Comparison of ENCODE assay signal across 1 cellular context in the genomic region with DNA sequence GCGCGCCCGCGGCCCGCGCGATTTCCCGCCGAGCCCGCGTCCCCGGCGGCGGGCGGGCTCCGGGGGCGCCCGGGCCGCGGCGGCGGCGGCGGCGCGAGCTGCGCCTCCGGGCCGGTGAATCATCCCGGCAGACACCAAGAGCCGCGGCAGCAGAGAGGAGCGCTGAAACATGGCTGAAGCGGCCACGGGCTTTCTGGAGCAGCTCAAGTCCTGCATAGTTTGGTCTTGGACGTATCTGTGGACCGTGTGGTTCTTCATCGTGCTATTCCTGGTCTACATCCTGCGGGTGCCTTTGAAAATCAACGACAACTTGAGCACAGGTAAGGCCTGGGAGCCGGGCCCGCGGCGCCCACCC.
TF ChIP-seq lines count a peak whose summit lies in the region.

A gene with protein sequence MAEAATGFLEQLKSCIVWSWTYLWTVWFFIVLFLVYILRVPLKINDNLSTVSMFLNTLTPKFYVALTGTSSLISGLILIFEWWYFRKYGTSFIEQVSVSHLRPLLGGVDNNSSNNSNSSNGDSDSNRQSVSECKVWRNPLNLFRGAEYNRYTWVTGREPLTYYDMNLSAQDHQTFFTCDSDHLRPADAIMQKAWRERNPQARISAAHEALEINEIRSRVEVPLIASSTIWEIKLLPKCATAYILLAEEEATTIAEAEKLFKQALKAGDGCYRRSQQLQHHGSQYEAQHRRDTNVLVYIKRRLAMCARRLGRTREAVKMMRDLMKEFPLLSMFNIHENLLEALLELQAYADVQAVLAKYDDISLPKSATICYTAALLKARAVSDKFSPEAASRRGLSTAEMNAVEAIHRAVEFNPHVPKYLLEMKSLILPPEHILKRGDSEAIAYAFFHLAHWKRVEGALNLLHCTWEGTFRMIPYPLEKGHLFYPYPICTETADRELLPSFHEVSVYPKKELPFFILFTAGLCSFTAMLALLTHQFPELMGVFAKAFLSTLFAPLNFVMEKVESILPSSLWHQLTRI (plus strand): TSS at position 130 of the 355 bp plus-strand sequence. CDS start 40 bp downstream, at position 170.

TF ChIP-seq in HepG2, 621 proteins besides CTCF, POLR2A, EP300 and RAD21 (continued from another document and continues in another):
- TF ChIP-seq, protein P1, sequence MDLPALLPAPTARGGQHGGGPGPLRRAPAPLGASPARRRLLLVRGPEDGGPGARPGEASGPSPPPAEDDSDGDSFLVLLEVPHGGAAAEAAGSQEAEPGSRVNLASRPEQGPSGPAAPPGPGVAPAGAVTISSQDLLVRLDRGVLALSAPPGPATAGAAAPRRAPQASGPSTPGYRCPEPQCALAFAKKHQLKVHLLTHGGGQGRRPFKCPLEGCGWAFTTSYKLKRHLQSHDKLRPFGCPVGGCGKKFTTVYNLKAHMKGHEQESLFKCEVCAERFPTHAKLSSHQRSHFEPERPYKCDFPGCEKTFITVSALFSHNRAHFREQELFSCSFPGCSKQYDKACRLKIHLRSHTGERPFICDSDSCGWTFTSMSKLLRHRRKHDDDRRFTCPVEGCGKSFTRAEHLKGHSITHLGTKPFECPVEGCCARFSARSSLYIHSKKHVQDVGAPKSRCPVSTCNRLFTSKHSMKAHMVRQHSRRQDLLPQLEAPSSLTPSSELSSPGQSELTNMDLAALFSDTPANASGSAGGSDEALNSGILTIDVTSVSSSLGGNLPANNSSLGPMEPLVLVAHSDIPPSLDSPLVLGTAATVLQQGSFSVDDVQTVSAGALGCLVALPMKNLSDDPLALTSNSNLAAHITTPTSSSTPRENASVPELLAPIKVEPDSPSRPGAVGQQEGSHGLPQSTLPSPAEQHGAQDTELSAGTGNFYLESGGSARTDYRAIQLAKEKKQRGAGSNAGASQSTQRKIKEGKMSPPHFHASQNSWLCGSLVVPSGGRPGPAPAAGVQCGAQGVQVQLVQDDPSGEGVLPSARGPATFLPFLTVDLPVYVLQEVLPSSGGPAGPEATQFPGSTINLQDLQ (CRISPR knock-in tag; IDR thresholded peaks at IDR 0.05), result 0 out of 2 replicates have a peak, but pooled peaks have one; percentile 10
- no peak for TF ChIP-seq ZNF350 (CRISPR knock-in tag; IDR thresholded peaks at IDR 0.05; ENCODE audit: borderline replicate concordance, low read depth)
- no peak for TF ChIP-seq ZNF780A (CRISPR knock-in tag; IDR thresholded peaks at IDR 0.05)
- no peak for TF ChIP-seq DNMT3B (CRISPR knock-in tag; conservative IDR thresholded peaks at IDR 0.05)
- TF ChIP-seq, protein P2, sequence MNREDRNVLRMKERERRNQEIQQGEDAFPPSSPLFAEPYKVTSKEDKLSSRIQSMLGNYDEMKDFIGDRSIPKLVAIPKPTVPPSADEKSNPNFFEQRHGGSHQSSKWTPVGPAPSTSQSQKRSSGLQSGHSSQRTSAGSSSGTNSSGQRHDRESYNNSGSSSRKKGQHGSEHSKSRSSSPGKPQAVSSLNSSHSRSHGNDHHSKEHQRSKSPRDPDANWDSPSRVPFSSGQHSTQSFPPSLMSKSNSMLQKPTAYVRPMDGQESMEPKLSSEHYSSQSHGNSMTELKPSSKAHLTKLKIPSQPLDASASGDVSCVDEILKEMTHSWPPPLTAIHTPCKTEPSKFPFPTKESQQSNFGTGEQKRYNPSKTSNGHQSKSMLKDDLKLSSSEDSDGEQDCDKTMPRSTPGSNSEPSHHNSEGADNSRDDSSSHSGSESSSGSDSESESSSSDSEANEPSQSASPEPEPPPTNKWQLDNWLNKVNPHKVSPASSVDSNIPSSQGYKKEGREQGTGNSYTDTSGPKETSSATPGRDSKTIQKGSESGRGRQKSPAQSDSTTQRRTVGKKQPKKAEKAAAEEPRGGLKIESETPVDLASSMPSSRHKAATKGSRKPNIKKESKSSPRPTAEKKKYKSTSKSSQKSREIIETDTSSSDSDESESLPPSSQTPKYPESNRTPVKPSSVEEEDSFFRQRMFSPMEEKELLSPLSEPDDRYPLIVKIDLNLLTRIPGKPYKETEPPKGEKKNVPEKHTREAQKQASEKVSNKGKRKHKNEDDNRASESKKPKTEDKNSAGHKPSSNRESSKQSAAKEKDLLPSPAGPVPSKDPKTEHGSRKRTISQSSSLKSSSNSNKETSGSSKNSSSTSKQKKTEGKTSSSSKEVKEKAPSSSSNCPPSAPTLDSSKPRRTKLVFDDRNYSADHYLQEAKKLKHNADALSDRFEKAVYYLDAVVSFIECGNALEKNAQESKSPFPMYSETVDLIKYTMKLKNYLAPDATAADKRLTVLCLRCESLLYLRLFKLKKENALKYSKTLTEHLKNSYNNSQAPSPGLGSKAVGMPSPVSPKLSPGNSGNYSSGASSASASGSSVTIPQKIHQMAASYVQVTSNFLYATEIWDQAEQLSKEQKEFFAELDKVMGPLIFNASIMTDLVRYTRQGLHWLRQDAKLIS (CRISPR knock-in tag; IDR thresholded peaks at IDR 0.05), result no peak
- TF ChIP-seq, protein P3, sequence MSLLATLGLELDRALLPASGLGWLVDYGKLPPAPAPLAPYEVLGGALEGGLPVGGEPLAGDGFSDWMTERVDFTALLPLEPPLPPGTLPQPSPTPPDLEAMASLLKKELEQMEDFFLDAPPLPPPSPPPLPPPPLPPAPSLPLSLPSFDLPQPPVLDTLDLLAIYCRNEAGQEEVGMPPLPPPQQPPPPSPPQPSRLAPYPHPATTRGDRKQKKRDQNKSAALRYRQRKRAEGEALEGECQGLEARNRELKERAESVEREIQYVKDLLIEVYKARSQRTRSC (CRISPR knock-in tag; IDR thresholded peaks at IDR 0.05; ENCODE audit: low read depth), result no peak
- 0 out of 2 replicates have a peak, but pooled peaks have one; percentile 17 for TF ChIP-seq CENPT (CRISPR knock-in tag; IDR thresholded peaks at IDR 0.05; ENCODE audit: low read depth)
- TF ChIP-seq, protein P4, sequence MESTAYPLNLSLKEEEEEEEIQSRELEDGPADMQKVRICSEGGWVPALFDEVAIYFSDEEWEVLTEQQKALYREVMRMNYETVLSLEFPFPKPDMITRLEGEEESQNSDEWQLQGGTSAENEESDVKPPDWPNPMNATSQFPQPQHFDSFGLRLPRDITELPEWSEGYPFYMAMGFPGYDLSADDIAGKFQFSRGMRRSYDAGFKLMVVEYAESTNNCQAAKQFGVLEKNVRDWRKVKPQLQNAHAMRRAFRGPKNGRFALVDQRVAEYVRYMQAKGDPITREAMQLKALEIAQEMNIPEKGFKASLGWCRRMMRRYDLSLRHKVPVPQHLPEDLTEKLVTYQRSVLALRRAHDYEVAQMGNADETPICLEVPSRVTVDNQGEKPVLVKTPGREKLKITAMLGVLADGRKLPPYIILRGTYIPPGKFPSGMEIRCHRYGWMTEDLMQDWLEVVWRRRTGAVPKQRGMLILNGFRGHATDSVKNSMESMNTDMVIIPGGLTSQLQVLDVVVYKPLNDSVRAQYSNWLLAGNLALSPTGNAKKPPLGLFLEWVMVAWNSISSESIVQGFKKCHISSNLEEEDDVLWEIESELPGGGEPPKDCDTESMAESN (CRISPR knock-in tag; conservative IDR thresholded peaks at IDR 0.05), result no peak
- no peak for TF ChIP-seq MLLT10 (CRISPR knock-in tag; IDR thresholded peaks at IDR 0.05)
- TF ChIP-seq GZF1 (CRISPR knock-in tag; IDR thresholded peaks at IDR 0.05), result 0 out of 2 replicates have a peak, but pooled peaks have one; percentile 9
- TF ChIP-seq ZNF772 (CRISPR knock-in tag; IDR thresholded peaks at IDR 0.05), result peak; percentile 38; the same call in 1 of the 2 replicates
- no peak for TF ChIP-seq ZNF761 (CRISPR knock-in tag; conservative IDR thresholded peaks at IDR 0.05)
- peak; percentile 63; the same call in 1 of the 2 replicates for TF ChIP-seq ZFX (CRISPR knock-in tag; IDR thresholded peaks at IDR 0.05; ENCODE audit: low read depth)
- TF ChIP-seq MEIS2 (CRISPR knock-in tag; IDR thresholded peaks at IDR 0.05), result peak; percentile 21
- TF ChIP-seq ZFY (CRISPR knock-in tag; IDR thresholded peaks at IDR 0.05), result peak; percentile 79
- TF ChIP-seq NFKB2 (CRISPR knock-in tag; IDR thresholded peaks at IDR 0.05; ENCODE audit: borderline replicate concordance), result 0 out of 2 replicates have a peak, but pooled peaks have one; percentile 0
- TF ChIP-seq, protein P5, sequence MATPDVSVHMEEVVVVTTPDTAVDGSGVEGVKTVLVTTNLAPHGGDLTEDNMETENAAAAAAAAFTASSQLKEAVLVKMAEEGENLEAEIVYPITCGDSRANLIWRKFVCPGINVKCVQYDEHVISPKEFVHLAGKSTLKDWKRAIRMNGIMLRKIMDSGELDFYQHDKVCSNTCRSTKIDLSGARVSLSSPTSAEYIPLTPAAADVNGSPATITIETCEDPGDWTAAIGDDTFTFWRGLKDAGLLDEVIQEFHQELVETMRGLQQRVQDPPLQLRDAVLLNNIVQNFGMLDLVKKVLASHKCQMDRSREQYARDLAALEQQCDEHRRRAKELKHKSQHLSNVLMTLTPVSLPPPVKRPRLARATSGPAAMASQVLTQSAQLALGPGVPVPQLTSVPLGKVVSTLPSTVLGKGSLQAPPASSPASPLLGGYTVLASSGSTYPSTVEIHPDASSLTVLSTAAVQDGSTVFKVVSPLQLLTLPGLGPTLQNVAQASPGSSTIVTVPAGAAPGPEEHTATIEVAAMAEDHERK (CRISPR knock-in tag; IDR thresholded peaks at IDR 0.05; ENCODE audit: low read depth), result no peak
- TF ChIP-seq MYC (CRISPR knock-in tag; IDR thresholded peaks at IDR 0.05; ENCODE audit: borderline replicate concordance), result peak; percentile 41; the same call in 1 of the 2 replicates
- TF ChIP-seq ZNF382 (CRISPR knock-in tag; IDR thresholded peaks at IDR 0.05; ENCODE audit: borderline replicate concordance), result no peak
- TF ChIP-seq, protein P6, sequence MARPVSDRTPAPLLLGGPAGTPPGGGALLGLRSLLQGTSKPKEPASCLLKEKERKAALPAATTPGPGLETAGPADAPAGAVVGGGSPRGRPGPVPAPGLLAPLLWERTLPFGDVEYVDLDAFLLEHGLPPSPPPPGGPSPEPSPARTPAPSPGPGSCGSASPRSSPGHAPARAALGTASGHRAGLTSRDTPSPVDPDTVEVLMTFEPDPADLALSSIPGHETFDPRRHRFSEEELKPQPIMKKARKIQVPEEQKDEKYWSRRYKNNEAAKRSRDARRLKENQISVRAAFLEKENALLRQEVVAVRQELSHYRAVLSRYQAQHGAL (CRISPR knock-in tag; IDR thresholded peaks at IDR 0.05; ENCODE audit: not compliant biosample characterization), result no peak
- TF ChIP-seq, protein P7, sequence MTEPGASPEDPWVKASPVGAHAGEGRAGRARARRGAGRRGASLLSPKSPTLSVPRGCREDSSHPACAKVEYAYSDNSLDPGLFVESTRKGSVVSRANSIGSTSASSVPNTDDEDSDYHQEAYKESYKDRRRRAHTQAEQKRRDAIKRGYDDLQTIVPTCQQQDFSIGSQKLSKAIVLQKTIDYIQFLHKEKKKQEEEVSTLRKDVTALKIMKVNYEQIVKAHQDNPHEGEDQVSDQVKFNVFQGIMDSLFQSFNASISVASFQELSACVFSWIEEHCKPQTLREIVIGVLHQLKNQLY (CRISPR knock-in tag; IDR thresholded peaks at IDR 0.05), result no peak
- 0 out of 2 replicates have a peak, but pooled peaks have one; percentile 5 for TF ChIP-seq ELF3 (CRISPR knock-in tag; IDR thresholded peaks at IDR 0.05)
- TF ChIP-seq, protein P8, sequence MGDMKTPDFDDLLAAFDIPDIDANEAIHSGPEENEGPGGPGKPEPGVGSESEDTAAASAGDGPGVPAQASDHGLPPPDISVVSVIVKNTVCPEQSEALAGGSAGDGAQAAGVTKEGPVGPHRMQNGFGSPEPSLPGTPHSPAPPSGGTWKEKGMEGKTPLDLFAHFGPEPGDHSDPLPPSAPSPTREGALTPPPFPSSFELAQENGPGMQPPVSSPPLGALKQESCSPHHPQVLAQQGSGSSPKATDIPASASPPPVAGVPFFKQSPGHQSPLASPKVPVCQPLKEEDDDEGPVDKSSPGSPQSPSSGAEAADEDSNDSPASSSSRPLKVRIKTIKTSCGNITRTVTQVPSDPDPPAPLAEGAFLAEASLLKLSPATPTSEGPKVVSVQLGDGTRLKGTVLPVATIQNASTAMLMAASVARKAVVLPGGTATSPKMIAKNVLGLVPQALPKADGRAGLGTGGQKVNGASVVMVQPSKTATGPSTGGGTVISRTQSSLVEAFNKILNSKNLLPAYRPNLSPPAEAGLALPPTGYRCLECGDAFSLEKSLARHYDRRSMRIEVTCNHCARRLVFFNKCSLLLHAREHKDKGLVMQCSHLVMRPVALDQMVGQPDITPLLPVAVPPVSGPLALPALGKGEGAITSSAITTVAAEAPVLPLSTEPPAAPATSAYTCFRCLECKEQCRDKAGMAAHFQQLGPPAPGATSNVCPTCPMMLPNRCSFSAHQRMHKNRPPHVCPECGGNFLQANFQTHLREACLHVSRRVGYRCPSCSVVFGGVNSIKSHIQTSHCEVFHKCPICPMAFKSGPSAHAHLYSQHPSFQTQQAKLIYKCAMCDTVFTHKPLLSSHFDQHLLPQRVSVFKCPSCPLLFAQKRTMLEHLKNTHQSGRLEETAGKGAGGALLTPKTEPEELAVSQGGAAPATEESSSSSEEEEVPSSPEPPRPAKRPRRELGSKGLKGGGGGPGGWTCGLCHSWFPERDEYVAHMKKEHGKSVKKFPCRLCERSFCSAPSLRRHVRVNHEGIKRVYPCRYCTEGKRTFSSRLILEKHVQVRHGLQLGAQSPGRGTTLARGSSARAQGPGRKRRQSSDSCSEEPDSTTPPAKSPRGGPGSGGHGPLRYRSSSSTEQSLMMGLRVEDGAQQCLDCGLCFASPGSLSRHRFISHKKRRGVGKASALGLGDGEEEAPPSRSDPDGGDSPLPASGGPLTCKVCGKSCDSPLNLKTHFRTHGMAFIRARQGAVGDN (CRISPR knock-in tag; IDR thresholded peaks at IDR 0.05), result peak; percentile 45; the same call in 1 of the 2 replicates
- peak; percentile 35; the same call in 1 of the 2 replicates for TF ChIP-seq GATA4 (IDR thresholded peaks at IDR 0.05; ENCODE audit: borderline replicate concordance, low read depth)
- TF ChIP-seq EEA1 (CRISPR knock-in tag; IDR thresholded peaks at IDR 0.05; ENCODE audit: borderline replicate concordance), result no peak
- TF ChIP-seq RORA (CRISPR knock-in tag; IDR thresholded peaks at IDR 0.05), result no peak
- 0 out of 2 replicates have a peak, but pooled peaks have one; percentile 7 for TF ChIP-seq PITX1 (CRISPR knock-in tag; IDR thresholded peaks at IDR 0.05)
- peak; percentile 66 for TF ChIP-seq ASH2L (IDR thresholded peaks at IDR 0.05; ENCODE audit: insufficient read length, low read depth, low read length)
- TF ChIP-seq, protein P9, sequence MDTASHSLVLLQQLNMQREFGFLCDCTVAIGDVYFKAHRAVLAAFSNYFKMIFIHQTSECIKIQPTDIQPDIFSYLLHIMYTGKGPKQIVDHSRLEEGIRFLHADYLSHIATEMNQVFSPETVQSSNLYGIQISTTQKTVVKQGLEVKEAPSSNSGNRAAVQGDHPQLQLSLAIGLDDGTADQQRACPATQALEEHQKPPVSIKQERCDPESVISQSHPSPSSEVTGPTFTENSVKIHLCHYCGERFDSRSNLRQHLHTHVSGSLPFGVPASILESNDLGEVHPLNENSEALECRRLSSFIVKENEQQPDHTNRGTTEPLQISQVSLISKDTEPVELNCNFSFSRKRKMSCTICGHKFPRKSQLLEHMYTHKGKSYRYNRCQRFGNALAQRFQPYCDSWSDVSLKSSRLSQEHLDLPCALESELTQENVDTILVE (CRISPR knock-in tag; IDR thresholded peaks at IDR 0.05), result 0 out of 2 replicates have a peak, but pooled peaks have one; percentile 60
- peak; percentile 54; the same call in 1 of the 2 replicates for TF ChIP-seq KDM2A (CRISPR knock-in tag; IDR thresholded peaks at IDR 0.05; ENCODE audit: borderline replicate concordance, low read depth)
- 0 out of 2 replicates have a peak, but pooled peaks have one; percentile 26 for TF ChIP-seq SAP130 (CRISPR knock-in tag; IDR thresholded peaks at IDR 0.05; ENCODE audit: low read depth)
- TF ChIP-seq ZNF619 (CRISPR knock-in tag; IDR thresholded peaks at IDR 0.05), result no peak
- TF ChIP-seq, protein P10, sequence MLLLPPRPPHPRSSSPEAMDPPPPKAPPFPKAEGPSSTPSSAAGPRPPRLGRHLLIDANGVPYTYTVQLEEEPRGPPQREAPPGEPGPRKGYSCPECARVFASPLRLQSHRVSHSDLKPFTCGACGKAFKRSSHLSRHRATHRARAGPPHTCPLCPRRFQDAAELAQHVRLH (CRISPR knock-in tag; IDR thresholded peaks at IDR 0.05; ENCODE audit: borderline replicate concordance, low read depth), result no peak
